Comparison of ENCODE assay signal across 7 cellular contexts in the genomic region with DNA sequence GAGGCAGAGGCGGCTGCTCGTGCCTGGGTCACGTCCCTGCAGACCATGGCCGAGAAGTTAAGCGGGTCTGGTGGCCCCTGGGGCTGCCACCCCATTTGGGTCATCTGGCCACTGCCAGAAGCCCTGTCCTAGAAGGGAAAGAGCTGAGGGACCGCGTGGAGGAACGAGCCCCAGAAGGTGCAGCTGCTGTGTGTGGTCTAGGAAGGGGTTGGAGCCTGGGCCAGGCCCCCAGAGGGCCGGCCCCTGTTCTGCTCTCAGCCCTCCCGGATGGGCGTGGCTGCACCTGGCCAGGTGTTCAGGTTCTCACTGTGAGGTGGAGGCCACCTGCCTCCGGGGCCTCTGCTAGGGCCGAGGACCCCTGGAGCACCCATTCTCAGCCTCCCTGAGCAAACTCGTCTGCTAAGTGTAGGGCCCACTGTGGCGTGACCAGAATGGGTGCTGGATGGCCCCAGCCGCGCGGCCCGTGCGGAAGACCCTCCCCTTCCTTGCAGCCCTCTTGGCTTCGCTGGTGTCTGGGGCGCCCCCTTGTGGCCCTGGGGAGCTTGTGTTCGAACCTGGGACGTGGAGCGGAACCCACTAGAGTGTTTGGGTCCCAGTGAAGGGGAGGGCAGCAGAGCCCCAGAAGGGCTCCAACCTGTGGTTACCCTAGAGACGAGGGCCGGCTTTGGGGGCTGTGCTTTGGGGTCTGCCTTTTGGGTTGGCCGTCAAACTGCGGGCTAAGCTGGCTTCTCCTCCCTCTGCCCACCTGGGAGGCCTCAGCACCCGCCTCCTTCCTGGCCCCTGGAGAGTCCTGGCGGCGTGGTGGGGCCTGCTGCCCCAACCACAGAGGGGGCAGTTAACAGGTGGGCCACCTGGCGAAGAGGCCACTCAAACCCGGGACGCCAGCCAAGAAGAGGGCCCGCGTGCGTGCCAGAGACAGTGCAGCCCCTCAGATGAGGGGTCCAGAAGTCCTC. TPM values are rescaled to one million over a fixed set of nuclear protein-coding genes. Genes with fewer than 3 reads are reported as not detected.
DNase-seq lines count a peak whose midpoint lies in the region; ATAC-seq, FAIRE-seq and TF ChIP-seq lines count a peak whose summit lies in the region.

No MANE protein-coding gene starts in this region.

- 17% methylated on average over 35 of the region's 38 CpGs for WGBS in K562 (ENCODE audit: insufficient coverage, low coverage, missing lambda C conversion rate)

- H3K4me3 ChIP-seq in K562 = peak overlapping the region; percentile 83

- POLR2A ChIA-PET in K562 (lab: Yijun Ruan, JAX) = interaction anchor here (0.5 to 1.1 kb wide), 6 partner anchors 34 to 506 kb away, joined by 3 to 5 read pairs (median 3); no protein-coding TSS in a partner anchor

- peaks cover 6 to 60% of the 10 kb centered on the region in 2 experiments; a peak in 2 of 5 replicates for H3K4me1 ChIP-seq in K562 (replicated peaks in 1 of 2; ENCODE audit: control insufficient read depth in 2 of 2, insufficient read depth in 2 of 2, low read length in 2 of 2)

- in situ Hi-C loops in K562 (cut with MboI) = loop anchor here (10.0 kb wide), 1 partner anchor 866 kb away; no protein-coding TSS in a partner anchor

- peak; percentile 51 to 60 for TF ChIP-seq RAD21 in K562 (CRISPR knock-in tag; conservative IDR thresholded peaks at IDR 0.05 in 1 of 2, IDR thresholded peaks at IDR 0.05 in 1 of 2)

- BruUV-seq in K562 (replicated peaks; lab: Mats Ljungman, UMichigan) = TSS peak; percentile 49

- H3K9ac ChIP-seq in K562 (ENCODE audit: insufficient read depth in 1 of 2, low read depth in 2 of 2, low read length in 2 of 2) = peak overlapping the region; percentile 57 to 89

- TF ChIP-seq POLR2A in GM18505 (IDR thresholded peaks at IDR 0.05; ENCODE audit: borderline replicate concordance, extremely low read depth, insufficient read depth, insufficient read length) (no peak), K562 (conservative IDR thresholded peaks at IDR 0.05) (peak; percentile 41; the same call in 1 of the 2 replicates)

- CTCF ChIA-PET in K562 (lab: Yijun Ruan, JAX; ENCODE audit: low intra/inter-chr PET ratio) = interaction anchor here (2.4 kb wide), 1 partner anchor 146 kb away, joined by 10 read pairs; no protein-coding TSS in a partner anchor

- TF ChIP-seq CTCF in K562 (IDR thresholded peaks at IDR 0.05 in 2 of 3, conservative IDR thresholded peaks at IDR 0.05 in 1 of 3; ENCODE audit: insufficient read depth in 2 of 3, low read depth in 1 of 3, low read length in 3 of 3) = peak; percentile 71 to 86 (median 76)

- H2AFZ ChIP-seq in K562 (ENCODE audit: low read depth, low read length) = no peak overlapping the region

- DNase-seq in NCI-H187 treated with DMSO at 0.1 percent for 48 hours (lab: John Stamatoyannopoulos, UW) (peak; percentile 55), T-helper 9 cell (peak; percentile 73), K562 (ENCODE audit: extremely low read depth in 1 of 4, low spot score in 3 of 4) (peak; percentile 81 to 91 (median 86)), iPS-NIHi7 (ENCODE audit: extremely low spot score) (peak; percentile 93)
- peak; percentile 71 to 81 for DNase-seq in stimulated activated CD4-positive, alpha-beta T cell treated with anti-CD3 and anti-CD28 coated beads, Interleukin-1b, Interleukin-23, amount 100 ng/mL, for 4 hours (ENCODE audit: low read depth in 2 of 2)

- FAIRE-seq in K562 (lab: Jason Lieb, UNC) = peak; percentile 88

- H3K27ac ChIP-seq in K562 (ENCODE audit: extremely low read depth, low read depth, low read length) = peak overlapping the region; percentile 80

- ATAC-seq in GM18505 (IDR thresholded peaks at IDR 0.05; ENCODE audit: unreplicated experiment) (peak; percentile 38), K562 (peak; percentile 88), HG02840 (IDR thresholded peaks at IDR 0.05; ENCODE audit: low FRiP score, unreplicated experiment) (no peak)

- intact Hi-C loops in K562 (cut with micrococcal nuclease) = loop anchor here (2.0 kb wide), 1 partner anchor 146 kb away; no protein-coding TSS in a partner anchor

- H3K9me3 ChIP-seq in K562 (replicated peaks; ENCODE audit: control insufficient read depth, insufficient read depth, low read depth, low read length) = no peaks in the 10 kb centered on the region

- peaks cover 54% of the 10 kb centered on the region for H3K79me2 ChIP-seq in K562 (ENCODE audit: control insufficient read depth, insufficient read depth, low read length)

- H3K4me2 ChIP-seq in K562 (ENCODE audit: insufficient read depth, low read length) = peak overlapping the region; percentile 76

- H3K36me3 ChIP-seq in K562 (ENCODE audit: control insufficient read depth, insufficient read depth, low read length) = peaks cover 30% of the 10 kb centered on the region; the same call in 2 of the 3 replicates

- H3K27me3 ChIP-seq in K562 (ENCODE audit: control insufficient read depth in 2 of 2, insufficient read depth in 2 of 2, low read length in 2 of 2) = no peaks in the 10 kb centered on the region

- peaks cover 10% of the 10 kb centered on the region; the same call in 1 of the 2 replicates for H4K20me1 ChIP-seq in K562 (replicated peaks; ENCODE audit: control insufficient read depth, insufficient read depth, low read length)

- TF ChIP-seq EP300 in K562 (IDR thresholded peaks at IDR 0.05; ENCODE audit: low read length) = no peak

- peaks cover 5% of the 10 kb centered on the region for H3K9me1 ChIP-seq in K562 (ENCODE audit: control insufficient read depth, insufficient read depth, low read length)

TF ChIP-seq in K562, 482 proteins besides CTCF, POLR2A, EP300 and RAD21 (continues in another document):
- TF ChIP-seq ZNF644 (tag; IDR thresholded peaks at IDR 0.05; ENCODE audit: low read depth) (no peak), ZFP91 (CRISPR knock-in tag; IDR thresholded peaks at IDR 0.05) (no peak), NBN (IDR thresholded peaks at IDR 0.05; ENCODE audit: low read depth) (no peak), ZEB2 (IDR thresholded peaks at IDR 0.05) (peak; percentile 91), ETV5 (CRISPR knock-in tag; IDR thresholded peaks at IDR 0.05; ENCODE audit: low read depth) (peak; percentile 37; the same call in 1 of the 2 replicates), SIRT6 (IDR thresholded peaks at IDR 0.05; ENCODE audit: low read depth, low read length) (no peak), KLF1 (tag; IDR thresholded peaks at IDR 0.05) (no peak), USF1 (CRISPR knock-in tag; IDR thresholded peaks at IDR 0.05) (peak; percentile 44; the same call in 1 of the 2 replicates)

RNA-seq across cellular contexts. Expression of gene LRCOL1, which starts 49.3 kb away (rescaled TPM):
- total RNA-seq in K562 (2011; cell fraction: chromatin; rRNA removed; ENCODE audit: low replicate concordance) = not detected in 2 replicates
- total RNA-seq in K562 (2011; cell fraction: nucleolus; rRNA removed) = not detected in 2 replicates
- not detected in 2 replicates for total RNA-seq in K562 (2011; cell fraction: nucleoplasm; rRNA removed)
- total RNA-seq in K562 (2014; rRNA removed) (not detected in 2 replicates), K562 (2014; rRNA removed; fragmentation: Illumina TruSeq; extraction: Trizol) (not detected in 2 replicates), K562 (2015; rRNA removed; fragmentation: Illumina TruSeq; extraction: Trizol) (not detected in 2 replicates), K562 (2021) (not detected in 2 replicates)
- polyA plus RNA-seq in K562 (2011; rRNA removed) (not detected in 2 replicates), K562 (2014; fragmentation: Illumina TruSeq; extraction: Trizol) (not detected in 2 replicates), K562 (2014; fragmentation: Nextera tagmentation; extraction: Ambion mirVana) (not detected), K562 (2014; rRNA removed) (not detected in 2 replicates)
- polyA plus RNA-seq in K562 (2011; cell fraction: cytosol; rRNA removed) = 0.09 TPM in 1 of 2 replicates, not detected in the other
- 0.20 TPM in 1 of 2 replicates, not detected in the other for polyA plus RNA-seq in K562 (2011; cell fraction: nucleus; rRNA removed)
- not detected in 2 replicates for polyA plus RNA-seq in K562 (2012)
- not detected in 2 replicates for polyA minus RNA-seq in K562 (2011; rRNA and poly(A)+ RNA removed)
- polyA minus RNA-seq in K562 (2011; cell fraction: cytosol; rRNA and poly(A)+ RNA removed) = not detected in 2 replicates
- polyA minus RNA-seq in K562 (2011; cell fraction: nucleus; rRNA and poly(A)+ RNA removed) = not detected in 2 replicates

RNA-seq across cellular contexts. Expression of gene P2RX2, which starts 57.5 kb away (rescaled TPM):
- not detected in 2 replicates for total RNA-seq in K562 (2011; cell fraction: chromatin; rRNA removed; ENCODE audit: low replicate concordance)
- total RNA-seq in K562 (2011; cell fraction: nucleolus; rRNA removed) = not detected in 2 replicates
- total RNA-seq in K562 (2011; cell fraction: nucleoplasm; rRNA removed) = not detected in 2 replicates
- total RNA-seq in K562 (2014; rRNA removed) (not detected in 2 replicates), K562 (2014; rRNA removed; fragmentation: Illumina TruSeq; extraction: Trizol) (not detected in 2 replicates), K562 (2015; rRNA removed; fragmentation: Illumina TruSeq; extraction: Trizol) (not detected in 2 replicates), K562 (2021) (not detected in 2 replicates)
- polyA plus RNA-seq in K562 (2011; rRNA removed) (not detected in 2 replicates), K562 (2014; fragmentation: Illumina TruSeq; extraction: Trizol) (not detected in 2 replicates), K562 (2014; fragmentation: Nextera tagmentation; extraction: Ambion mirVana) (not detected), K562 (2014; rRNA removed) (not detected in 2 replicates)
- polyA plus RNA-seq in K562 (2011; cell fraction: cytosol; rRNA removed) = not detected in 2 replicates
- polyA plus RNA-seq in K562 (2011; cell fraction: nucleus; rRNA removed) = not detected in 2 replicates
- 0.06 and 0.14 TPM in 2 replicates for polyA plus RNA-seq in K562 (2012)
- polyA minus RNA-seq in K562 (2011; rRNA and poly(A)+ RNA removed) = not detected in 2 replicates
- not detected in 2 replicates for polyA minus RNA-seq in K562 (2011; cell fraction: cytosol; rRNA and poly(A)+ RNA removed)
- not detected in 2 replicates for polyA minus RNA-seq in K562 (2011; cell fraction: nucleus; rRNA and poly(A)+ RNA removed)
